In genomic region chr11:32596114-32596513, GRCh38 we compare ENCODE assay signal across 8 cellular contexts. TPM values are rescaled to one million over a fixed set of nuclear protein-coding genes. Genes with fewer than 3 reads are reported as not detected.
DNase-seq lines count a peak whose midpoint lies in the region; ATAC-seq and TF ChIP-seq lines count a peak whose summit lies in the region.
"Not testable (repeated sequence)": the region's sequence is repeated elsewhere in the genome, so short reads cannot be mapped to it uniquely, and the experiment has no call there.

No MANE protein-coding gene starts in this region.

- DNase-seq in CD4-positive, alpha-beta T cell; activated T-helper 2 cell treated with anti-CD3 and anti-CD28 coated beads, Interferon-gamma antibody, Interleukin-2, Interleukin-4, amounts not matched to agents 10 μg/mL and 5 μg/mL and 100 μg/mL, durations not matched to agents 14 hours and 24 hours and 36 hours (ENCODE audit: low spot score); nephron progenitor cell: not testable (repeated sequence)
- DNase-seq in activated CD4-positive, alpha-beta T cell treated with anti-CD3 and anti-CD28 coated beads for 36 hours = peak; percentile 72
- peak; percentile 24 for DNase-seq in activated T-cell treated with anti-CD3 and anti-CD28 coated beads for 24 hours (ENCODE audit: low read depth)
- peak; percentile 39 for DNase-seq in activated naive CD8-positive, alpha-beta T cell treated with anti-CD3 and anti-CD28 coated beads, Interleukin-2, amount 50 U/mL, for 24 hours
- DNase-seq in stimulated activated CD4-positive, alpha-beta T cell treated with anti-CD3 and anti-CD28 coated beads, Interleukin-4, amount 100 ng/mL, for 24 hours = peak; percentile 58
- DNase-seq in stimulated activated naive CD8-positive, alpha-beta T cell treated with anti-CD3 and anti-CD28 coated beads, Interleukin-15, Interleukin-2, amounts not matched to agents 100 U/mL and 50 U/mL, for 24 hours = peak; percentile 44

- not testable (repeated sequence) for H3K9me3 ChIP-seq in CD4-positive, alpha-beta T cell (ENCODE audit: control insufficient read depth, low read length)

- H3K9me3 Mint-ChIP-seq in CD4-positive, alpha-beta T cell; activated CD4-positive, alpha-beta T cell treated with anti-CD3 and anti-CD28 coated beads for 36 hours (ENCODE audit: low read depth); activated T-helper 2 cell treated with anti-CD3 and anti-CD28 coated beads, Interferon-gamma antibody, Interleukin-2, Interleukin-4, amounts not matched to agents 10 μg/mL and 5 μg/mL and 100 μg/mL, durations not matched to agents 14 hours and 24 hours and 36 hours; activated naive CD8-positive, alpha-beta T cell treated with anti-CD3 and anti-CD28 coated beads, Interleukin-2, amount 50 U/mL, for 24 hours; nephron progenitor cell: not testable (repeated sequence)

- intact Hi-C loops in CD4-positive, alpha-beta T cell (cut with DNase I, micrococcal nuclease); activated T-helper 2 cell treated with anti-CD3 and anti-CD28 coated beads, Interferon-gamma antibody, Interleukin-2, Interleukin-4, amounts not matched to agents 10 μg/mL and 5 μg/mL and 100 μg/mL, durations not matched to agents 14 hours and 24 hours and 36 hours (cut with micrococcal nuclease): not testable (repeated sequence)
- intact Hi-C loops in activated CD4-positive, alpha-beta T cell treated with anti-CD3 and anti-CD28 coated beads for 36 hours (cut with DNase I, micrococcal nuclease) = loop anchor here in 1 of 2 experiments (1.0 kb wide), 1 partner anchor 13 kb away; the partner anchor contains the start of gene EIF3M

- H3K4me1 Mint-ChIP-seq in CD4-positive, alpha-beta T cell (ENCODE audit: low read depth) = peaks cover 18% of the 10 kb centered on the region
- H3K4me1 Mint-ChIP-seq in activated CD4-positive, alpha-beta T cell treated with anti-CD3 and anti-CD28 coated beads for 36 hours = peaks cover 36% of the 10 kb centered on the region
- peaks cover 30% of the 10 kb centered on the region for H3K4me1 Mint-ChIP-seq in activated T-helper 2 cell treated with anti-CD3 and anti-CD28 coated beads, Interferon-gamma antibody, Interleukin-2, Interleukin-4, amounts not matched to agents 10 μg/mL and 5 μg/mL and 100 μg/mL, durations not matched to agents 14 hours and 24 hours and 36 hours (ENCODE audit: low read depth)
- H3K4me1 Mint-ChIP-seq in activated naive CD8-positive, alpha-beta T cell treated with anti-CD3 and anti-CD28 coated beads, Interleukin-2, amount 50 U/mL, for 24 hours = peaks cover 47% of the 10 kb centered on the region
- peaks cover 26% of the 10 kb centered on the region for H3K4me1 Mint-ChIP-seq in nephron progenitor cell

- not testable (repeated sequence) for TF ChIP-seq CTCF in CD4-positive, alpha-beta T cell (IDR thresholded peaks at IDR 0.05); nephron progenitor cell (IDR thresholded peaks at IDR 0.05)

- not testable (repeated sequence) for ATAC-seq in CD4-positive, alpha-beta T cell (ENCODE audit: poor library complexity)
- ATAC-seq in activated CD4-positive, alpha-beta T cell treated with anti-CD3 and anti-CD28 coated beads for 36 hours = peak; percentile 80
- ATAC-seq in activated naive CD8-positive, alpha-beta T cell treated with anti-CD3 and anti-CD28 coated beads, Interleukin-2, amount 50 U/mL, for 24 hours = peak; percentile 81
- ATAC-seq in stimulated activated naive CD8-positive, alpha-beta T cell treated with anti-CD3 and anti-CD28 coated beads, Interleukin-15, Interleukin-2, amounts not matched to agents 100 U/mL and 50 U/mL, for 24 hours = peak; percentile 65

- H3K27ac ChIP-seq in CD4-positive, alpha-beta T cell (ENCODE audit: low read depth, low read length) = not testable (repeated sequence)

- H3K36me3 Mint-ChIP-seq in CD4-positive, alpha-beta T cell (ENCODE audit: low read depth) = peaks cover 82% of the 10 kb centered on the region
- H3K36me3 Mint-ChIP-seq in activated CD4-positive, alpha-beta T cell treated with anti-CD3 and anti-CD28 coated beads for 36 hours (ENCODE audit: low read depth) = peaks cover 70% of the 10 kb centered on the region
- H3K36me3 Mint-ChIP-seq in activated T-helper 2 cell treated with anti-CD3 and anti-CD28 coated beads, Interferon-gamma antibody, Interleukin-2, Interleukin-4, amounts not matched to agents 10 μg/mL and 5 μg/mL and 100 μg/mL, durations not matched to agents 14 hours and 24 hours and 36 hours (ENCODE audit: low read depth) = peaks cover 76% of the 10 kb centered on the region
- peaks cover 68% of the 10 kb centered on the region for H3K36me3 Mint-ChIP-seq in activated naive CD8-positive, alpha-beta T cell treated with anti-CD3 and anti-CD28 coated beads, Interleukin-2, amount 50 U/mL, for 24 hours (ENCODE audit: low read depth)
- H3K36me3 Mint-ChIP-seq in nephron progenitor cell (ENCODE audit: low read depth) = peaks cover 74% of the 10 kb centered on the region

- POLR2A ChIA-PET in CD4-positive, alpha-beta T cell (lab: Charles Lee); activated CD4-positive, alpha-beta T cell treated with anti-CD3 and anti-CD28 coated beads for 36 hours (lab: Charles Lee): not testable (repeated sequence)

- CTCF ChIA-PET in CD4-positive, alpha-beta T cell (lab: Charles Lee) = not testable (repeated sequence)
- CTCF ChIA-PET in activated CD4-positive, alpha-beta T cell treated with anti-CD3 and anti-CD28 coated beads for 36 hours (lab: Charles Lee) = interaction anchor here (0.7 to 1.7 kb wide), 2 partner anchors 9 to 14 kb away, joined by 3 read pairs; no protein-coding TSS in a partner anchor

- not testable (repeated sequence) for H3K4me3 Mint-ChIP-seq in CD4-positive, alpha-beta T cell; activated CD4-positive, alpha-beta T cell treated with anti-CD3 and anti-CD28 coated beads for 36 hours; activated T-helper 2 cell treated with anti-CD3 and anti-CD28 coated beads, Interferon-gamma antibody, Interleukin-2, Interleukin-4, amounts not matched to agents 10 μg/mL and 5 μg/mL and 100 μg/mL, durations not matched to agents 14 hours and 24 hours and 36 hours (ENCODE audit: low read depth); activated naive CD8-positive, alpha-beta T cell treated with anti-CD3 and anti-CD28 coated beads, Interleukin-2, amount 50 U/mL, for 24 hours
- H3K4me3 Mint-ChIP-seq in nephron progenitor cell = peak overlapping the region; percentile 29

- H3K27me3 Mint-ChIP-seq in CD4-positive, alpha-beta T cell; activated CD4-positive, alpha-beta T cell treated with anti-CD3 and anti-CD28 coated beads for 36 hours; activated T-helper 2 cell treated with anti-CD3 and anti-CD28 coated beads, Interferon-gamma antibody, Interleukin-2, Interleukin-4, amounts not matched to agents 10 μg/mL and 5 μg/mL and 100 μg/mL, durations not matched to agents 14 hours and 24 hours and 36 hours (ENCODE audit: low read depth); activated naive CD8-positive, alpha-beta T cell treated with anti-CD3 and anti-CD28 coated beads, Interleukin-2, amount 50 U/mL, for 24 hours; nephron progenitor cell (ENCODE audit: low read depth, poor library complexity): not testable (repeated sequence)

- H3K27me3 ChIP-seq in CD4-positive, alpha-beta T cell (ENCODE audit: control insufficient read depth, insufficient read depth, low read length) = not testable (repeated sequence)

- peak overlapping the region; percentile 25 for H3K27ac Mint-ChIP-seq in CD4-positive, alpha-beta T cell
- peak overlapping the region; percentile 79 for H3K27ac Mint-ChIP-seq in activated CD4-positive, alpha-beta T cell treated with anti-CD3 and anti-CD28 coated beads for 36 hours
- H3K27ac Mint-ChIP-seq in activated T-helper 2 cell treated with anti-CD3 and anti-CD28 coated beads, Interferon-gamma antibody, Interleukin-2, Interleukin-4, amounts not matched to agents 10 μg/mL and 5 μg/mL and 100 μg/mL, durations not matched to agents 14 hours and 24 hours and 36 hours = peak overlapping the region; percentile 71
- H3K27ac Mint-ChIP-seq in activated naive CD8-positive, alpha-beta T cell treated with anti-CD3 and anti-CD28 coated beads, Interleukin-2, amount 50 U/mL, for 24 hours = peak overlapping the region; percentile 28
- peak overlapping the region; percentile 6 for H3K27ac Mint-ChIP-seq in nephron progenitor cell

RNA-seq across cellular contexts. Expression of gene EIF3M, which starts 12.5 kb away (rescaled TPM):
- 100 to 1,000 TPM; 260 to 264 TPM for total RNA-seq in CD4-positive, alpha-beta T cell
- total RNA-seq in activated CD4-positive, alpha-beta T cell treated with anti-CD3 and anti-CD28 coated beads for 36 hours = 100 to 1,000 TPM; 392 to 408 TPM
- total RNA-seq in activated T-helper 2 cell treated with anti-CD3 and anti-CD28 coated beads, Interferon-gamma antibody, Interleukin-2, Interleukin-4, amounts not matched to agents 10 μg/mL and 5 μg/mL and 100 μg/mL, durations not matched to agents 14 hours and 24 hours and 36 hours = 315 and 317 TPM in 2 replicates

Comparison
In these comparisons a context has a peak if more than half of its experiments do, and no peak if none do; other contexts are left out.
1. H3K27ac Mint-ChIP-seq: peak in every context shown above with its lines; median percentile 79 in activated CD4-positive, alpha-beta T cell treated with anti-CD3 and anti-CD28 coated beads for 36 hours; 71 in activated T-helper 2 cell treated with anti-CD3 and anti-CD28 coated beads, Interferon-gamma antibody, Interleukin-2, Interleukin-4, amounts not matched to agents 10 μg/mL and 5 μg/mL and 100 μg/mL, durations not matched to agents 14 hours and 24 hours and 36 hours; 28 in activated naive CD8-positive, alpha-beta T cell treated with anti-CD3 and anti-CD28 coated beads, Interleukin-2, amount 50 U/mL, for 24 hours; 25 in CD4-positive, alpha-beta T cell; 6 in nephron progenitor cell.